1 cellular context compared by ENCODE assay signal in genomic region chr5:109350537-109351270, GRCh38.
TF ChIP-seq lines count a peak whose summit lies in the region.

No MANE protein-coding gene starts in this region.

TF ChIP-seq in HepG2, 621 proteins besides CTCF, POLR2A, EP300 and RAD21:
- no peak for TF ChIP-seq IKZF1 (IDR thresholded peaks at IDR 0.05)
